Comparison of ENCODE assay signal across 16 cellular contexts in the genomic region with DNA sequence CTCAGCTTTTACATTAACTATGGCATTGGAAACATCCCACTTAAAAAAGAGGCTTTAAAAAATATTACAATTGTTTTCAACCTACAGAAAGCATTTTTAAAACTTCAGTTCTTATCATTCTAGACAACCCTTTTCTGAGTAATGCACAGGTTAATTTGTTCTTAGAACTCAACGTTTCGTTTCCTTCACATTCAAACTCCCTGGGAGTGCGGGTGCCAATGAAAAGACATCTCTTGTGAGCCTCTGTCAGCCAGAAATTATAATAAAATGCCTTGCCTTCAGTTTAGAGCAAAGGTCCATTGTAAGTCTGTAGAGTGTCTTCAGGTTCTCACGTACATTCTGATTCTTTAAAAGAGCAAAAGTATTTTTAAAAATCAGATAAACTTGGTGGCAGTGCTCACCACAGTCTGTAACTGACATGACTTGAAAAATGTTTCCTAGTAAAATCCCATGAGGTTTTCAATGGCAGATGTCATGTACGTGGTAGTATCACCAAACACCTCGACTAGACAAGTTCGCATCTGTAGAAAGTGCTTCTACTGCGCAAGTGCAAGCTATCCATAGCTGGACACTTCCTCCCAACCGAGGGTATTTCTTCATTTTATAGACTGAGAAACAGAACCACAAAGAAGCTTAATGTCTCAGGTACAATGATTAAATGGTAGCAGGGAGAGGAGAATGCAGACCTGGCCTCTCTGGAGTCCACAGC.
DNase-seq lines count a peak whose midpoint lies in the region; ATAC-seq and TF ChIP-seq lines count a peak whose summit lies in the region.
"Had no signal": no experiment of that assay in that cellular context is flagged by ENCODE, and none has a peak within 500 bp of the region (broad histone marks: within the 10 kb centered on the region; RNA-seq: fewer than 3 reads in every experiment).

No MANE protein-coding gene starts in this region.

- H3K36me3 Mint-ChIP-seq in activated CD4-positive, alpha-beta T cell treated with anti-CD3 and anti-CD28 coated beads, Interleukin-2, amount 10 ng/mL, durations not matched to agents 24 days and 14 days (ENCODE audit: low read depth), result peaks cover 3% of the 10 kb centered on the region
- no peaks in the 10 kb centered on the region for H3K36me3 Mint-ChIP-seq in activated CD4-positive, alpha-beta T cell treated with anti-CD3 and anti-CD28 coated beads for 36 hours (ENCODE audit: low read depth)
- H3K36me3 Mint-ChIP-seq in activated T-helper 2 cell treated with anti-CD3 and anti-CD28 coated beads, Interferon-gamma antibody, Interleukin-2, Interleukin-4, amounts not matched to agents 10 μg/mL and 5 μg/mL and 100 μg/mL, durations not matched to agents 14 hours and 24 hours and 36 hours (ENCODE audit: low read depth), result no peaks in the 10 kb centered on the region
- H3K36me3 Mint-ChIP-seq: CD8-positive, alpha-beta T cell had no signal

- H3K27ac Mint-ChIP-seq in activated CD4-positive, alpha-beta T cell treated with anti-CD3 and anti-CD28 coated beads, Interleukin-2, amount 10 ng/mL, durations not matched to agents 24 days and 14 days, result peak overlapping the region; percentile 86
- H3K27ac Mint-ChIP-seq in activated CD4-positive, alpha-beta T cell treated with anti-CD3 and anti-CD28 coated beads for 36 hours, result no peak overlapping the region
- H3K27ac Mint-ChIP-seq in activated T-helper 2 cell treated with anti-CD3 and anti-CD28 coated beads, Interferon-gamma antibody, Interleukin-2, Interleukin-4, amounts not matched to agents 10 μg/mL and 5 μg/mL and 100 μg/mL, durations not matched to agents 14 hours and 24 hours and 36 hours, result peak overlapping the region; percentile 38
- H3K27ac Mint-ChIP-seq: CD8-positive, alpha-beta T cell had no signal

- H3K36me3 ChIP-seq in BLaER1 (no peaks in the 10 kb centered on the region), DND-41 (ENCODE audit: insufficient read depth, low read length) (no peaks in the 10 kb centered on the region)

- H3K9me3 ChIP-seq in BLaER1 (no peaks in the 10 kb centered on the region), DND-41 (ENCODE audit: insufficient read depth, low read length, severe bottlenecking) (no peaks in the 10 kb centered on the region)

- POLR2A ChIA-PET in activated CD4-positive, alpha-beta T cell treated with anti-CD3 and anti-CD28 coated beads for 36 hours (lab: Charles Lee), result no interaction called here

- H3K79me2 ChIP-seq in DND-41 (ENCODE audit: insufficient read depth, low read length), result no peaks in the 10 kb centered on the region

- H3K9ac ChIP-seq in BLaER1 (peak overlapping the region; percentile 11; the same call in 1 of the 2 replicates), DND-41 (ENCODE audit: low read depth, low read length) (no peak overlapping the region)

- no peak for ATAC-seq in activated CD4-positive, alpha-beta T cell treated with anti-CD3 and anti-CD28 coated beads for 36 hours
- peak; percentile 58 for ATAC-seq in DND-41 (ENCODE audit: insufficient read depth, low read depth)
- ATAC-seq in HG02798 (IDR thresholded peaks at IDR 0.05; ENCODE audit: poor library complexity, unreplicated experiment), result no peak
- no peak for ATAC-seq in GM19463 (IDR thresholded peaks at IDR 0.05; ENCODE audit: unreplicated experiment)
- ATAC-seq: CD8-positive, alpha-beta T cell; HCT116 had no signal

- CTCF ChIA-PET in activated CD4-positive, alpha-beta T cell treated with anti-CD3 and anti-CD28 coated beads for 36 hours (lab: Charles Lee), result interaction anchor here (0.5 to 1.5 kb wide), 3 partner anchors 13 to 174 kb away, joined by 3 read pairs; no protein-coding TSS in a partner anchor

- H3K4me1 Mint-ChIP-seq in activated CD4-positive, alpha-beta T cell treated with anti-CD3 and anti-CD28 coated beads, Interleukin-2, amount 10 ng/mL, durations not matched to agents 24 days and 14 days, result peaks cover 62% of the 10 kb centered on the region
- H3K4me1 Mint-ChIP-seq in activated CD4-positive, alpha-beta T cell treated with anti-CD3 and anti-CD28 coated beads for 36 hours, result peaks cover 19% of the 10 kb centered on the region
- H3K4me1 Mint-ChIP-seq in activated T-helper 2 cell treated with anti-CD3 and anti-CD28 coated beads, Interferon-gamma antibody, Interleukin-2, Interleukin-4, amounts not matched to agents 10 μg/mL and 5 μg/mL and 100 μg/mL, durations not matched to agents 14 hours and 24 hours and 36 hours (ENCODE audit: low read depth), result peaks cover 59% of the 10 kb centered on the region

- H4K20me1 ChIP-seq in BLaER1 (no peaks in the 10 kb centered on the region), DND-41 (ENCODE audit: insufficient read depth, low read length) (no peaks in the 10 kb centered on the region)

- intact Hi-C loops in activated CD4-positive, alpha-beta T cell treated with anti-CD3 and anti-CD28 coated beads, Interleukin-2, amount 10 ng/mL, durations not matched to agents 24 days and 14 days (cut with micrococcal nuclease), result loop anchor here (10.0 kb wide), 1 partner anchor 131 kb away; a partner anchor contains a TSS
- intact Hi-C loops in activated CD4-positive, alpha-beta T cell treated with anti-CD3 and anti-CD28 coated beads for 36 hours (cut with DNase I, micrococcal nuclease), result no loop called here
- intact Hi-C loops in activated T-helper 2 cell treated with anti-CD3 and anti-CD28 coated beads, Interferon-gamma antibody, Interleukin-2, Interleukin-4, amounts not matched to agents 10 μg/mL and 5 μg/mL and 100 μg/mL, durations not matched to agents 14 hours and 24 hours and 36 hours (cut with micrococcal nuclease), result no loop called here
- intact Hi-C loops in cardiac septum (cut with DNase I), result no loop called here

- DNase-seq in activated CD4-positive, alpha-beta T cell treated with anti-CD3 and anti-CD28 coated beads, Interleukin-2, amount 10 ng/mL, durations not matched to agents 24 days and 14 days, result peak; percentile 75
- no peak for DNase-seq in activated CD4-positive, alpha-beta T cell treated with anti-CD3 and anti-CD28 coated beads for 36 hours
- peak; percentile 32 for DNase-seq in DND-41
- DNase-seq in activated T-helper 2 cell treated with anti-CD3 and anti-CD28 coated beads, Interferon-gamma antibody, Interleukin-2, Interleukin-4, amounts not matched to agents 10 μg/mL and 5 μg/mL and 100 μg/mL, durations not matched to agents 14 hours and 24 hours and 36 hours (ENCODE audit: low spot score), result no peak
- DNase-seq in cardiac septum (ENCODE audit: low spot score), result no peak
- DNase-seq: ACHN; CD8-positive, alpha-beta T cell; COR-L47; DMS153; DMS79 treated with DMSO at 0.1 percent for 48 hours; GDM1 had no signal

- no peak overlapping the region for H2AFZ ChIP-seq in DND-41 (ENCODE audit: low read depth, low read length)

- H3K27me3 ChIP-seq in BLaER1 (no peaks in the 10 kb centered on the region), DND-41 (ENCODE audit: insufficient read depth, low read length, poor library complexity) (no peaks in the 10 kb centered on the region)

- 0 out of 2 replicates have a peak overlapping the region, but pooled peaks have one; percentile 12 for H3K4me3 ChIP-seq in BLaER1
- no peak overlapping the region for H3K4me3 ChIP-seq in DND-41 (ENCODE audit: low read depth in 1 of 2, low read length in 2 of 2)

- peaks cover 5% of the 10 kb centered on the region for H3K9me3 Mint-ChIP-seq in activated CD4-positive, alpha-beta T cell treated with anti-CD3 and anti-CD28 coated beads, Interleukin-2, amount 10 ng/mL, durations not matched to agents 24 days and 14 days
- no peaks in the 10 kb centered on the region for H3K9me3 Mint-ChIP-seq in activated CD4-positive, alpha-beta T cell treated with anti-CD3 and anti-CD28 coated beads for 36 hours (ENCODE audit: low read depth)
- no peaks in the 10 kb centered on the region for H3K9me3 Mint-ChIP-seq in activated T-helper 2 cell treated with anti-CD3 and anti-CD28 coated beads, Interferon-gamma antibody, Interleukin-2, Interleukin-4, amounts not matched to agents 10 μg/mL and 5 μg/mL and 100 μg/mL, durations not matched to agents 14 hours and 24 hours and 36 hours
- H3K9me3 Mint-ChIP-seq: CD8-positive, alpha-beta T cell had no signal

- H3K27ac ChIP-seq in BLaER1 (peak overlapping the region; percentile 56), DND-41 (ENCODE audit: low read length) (peak overlapping the region; percentile 53)
- H3K27ac ChIP-seq: C4-2B had no signal

- H3K4me2 ChIP-seq in BLaER1 (peak overlapping the region; percentile 81), DND-41 (ENCODE audit: insufficient read depth, low read length) (no peak overlapping the region)

- TF ChIP-seq CTCF in DND-41 (IDR thresholded peaks at IDR 0.05; ENCODE audit: borderline replicate concordance, extremely low read depth, low read length, poor library complexity, severe bottlenecking), result no peak

- H3K4me1 ChIP-seq in BLaER1, result peaks cover 69% of the 10 kb centered on the region
- peaks cover 27% of the 10 kb centered on the region for H3K4me1 ChIP-seq in DND-41 (ENCODE audit: insufficient read depth, low read length)

- peak overlapping the region; percentile 67 for H3K4me3 Mint-ChIP-seq in activated CD4-positive, alpha-beta T cell treated with anti-CD3 and anti-CD28 coated beads, Interleukin-2, amount 10 ng/mL, durations not matched to agents 24 days and 14 days
- H3K4me3 Mint-ChIP-seq in activated CD4-positive, alpha-beta T cell treated with anti-CD3 and anti-CD28 coated beads for 36 hours, result no peak overlapping the region
- H3K4me3 Mint-ChIP-seq in activated T-helper 2 cell treated with anti-CD3 and anti-CD28 coated beads, Interferon-gamma antibody, Interleukin-2, Interleukin-4, amounts not matched to agents 10 μg/mL and 5 μg/mL and 100 μg/mL, durations not matched to agents 14 hours and 24 hours and 36 hours (ENCODE audit: low read depth), result no peak overlapping the region
- H3K4me3 Mint-ChIP-seq: CD8-positive, alpha-beta T cell had no signal

- no peaks in the 10 kb centered on the region for H3K27me3 Mint-ChIP-seq in activated CD4-positive, alpha-beta T cell treated with anti-CD3 and anti-CD28 coated beads, Interleukin-2, amount 10 ng/mL, durations not matched to agents 24 days and 14 days
- H3K27me3 Mint-ChIP-seq in activated CD4-positive, alpha-beta T cell treated with anti-CD3 and anti-CD28 coated beads for 36 hours, result no peaks in the 10 kb centered on the region
- H3K27me3 Mint-ChIP-seq in activated T-helper 2 cell treated with anti-CD3 and anti-CD28 coated beads, Interferon-gamma antibody, Interleukin-2, Interleukin-4, amounts not matched to agents 10 μg/mL and 5 μg/mL and 100 μg/mL, durations not matched to agents 14 hours and 24 hours and 36 hours (ENCODE audit: low read depth), result no peaks in the 10 kb centered on the region

Comparison
In these comparisons a context has a peak if more than half of its experiments do, and no peak if none do; other contexts are left out.
1. DNase-seq: peak in activated CD4-positive, alpha-beta T cell treated with anti-CD3 and anti-CD28 coated beads, Interleukin-2, amount 10 ng/mL, durations not matched to agents 24 days and 14 days (single experiment) and DND-41 (single experiment); none in activated CD4-positive, alpha-beta T cell treated with anti-CD3 and anti-CD28 coated beads for 36 hours (single experiment), activated T-helper 2 cell treated with anti-CD3 and anti-CD28 coated beads, Interferon-gamma antibody, Interleukin-2, Interleukin-4, amounts not matched to agents 10 μg/mL and 5 μg/mL and 100 μg/mL, durations not matched to agents 14 hours and 24 hours and 36 hours (single experiment) and cardiac septum (single experiment).